In the genomic region with DNA sequence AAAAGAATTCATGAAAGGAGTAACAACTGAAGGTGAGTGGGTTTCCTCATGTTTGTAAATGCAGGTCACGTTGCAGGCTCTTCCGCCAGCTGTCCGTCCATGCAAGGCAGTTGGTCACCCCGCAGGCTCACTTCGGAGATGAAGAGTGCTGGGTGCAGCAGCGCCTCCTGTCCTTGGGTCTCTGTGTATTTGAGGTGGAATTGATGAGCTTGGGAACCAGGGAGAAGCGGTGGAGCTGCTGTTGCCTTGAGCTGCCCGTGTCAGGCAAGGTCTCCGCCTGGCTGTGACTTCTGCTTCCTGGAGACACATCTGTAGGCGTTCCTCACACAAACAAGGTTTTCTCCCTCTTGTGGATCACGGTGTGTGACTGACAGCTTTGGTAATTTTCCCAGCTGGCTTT, we compare ENCODE assay signal across 1 cellular context.
TF ChIP-seq lines count a peak whose summit lies in the region.

No MANE protein-coding gene starts in this region.

TF ChIP-seq in HepG2, 621 proteins besides CTCF, POLR2A, EP300 and RAD21:
- TF ChIP-seq PITX1 (CRISPR knock-in tag; IDR thresholded peaks at IDR 0.05): 0 out of 2 replicates have a peak, but pooled peaks have one; percentile 20
- TF ChIP-seq, protein P1, sequence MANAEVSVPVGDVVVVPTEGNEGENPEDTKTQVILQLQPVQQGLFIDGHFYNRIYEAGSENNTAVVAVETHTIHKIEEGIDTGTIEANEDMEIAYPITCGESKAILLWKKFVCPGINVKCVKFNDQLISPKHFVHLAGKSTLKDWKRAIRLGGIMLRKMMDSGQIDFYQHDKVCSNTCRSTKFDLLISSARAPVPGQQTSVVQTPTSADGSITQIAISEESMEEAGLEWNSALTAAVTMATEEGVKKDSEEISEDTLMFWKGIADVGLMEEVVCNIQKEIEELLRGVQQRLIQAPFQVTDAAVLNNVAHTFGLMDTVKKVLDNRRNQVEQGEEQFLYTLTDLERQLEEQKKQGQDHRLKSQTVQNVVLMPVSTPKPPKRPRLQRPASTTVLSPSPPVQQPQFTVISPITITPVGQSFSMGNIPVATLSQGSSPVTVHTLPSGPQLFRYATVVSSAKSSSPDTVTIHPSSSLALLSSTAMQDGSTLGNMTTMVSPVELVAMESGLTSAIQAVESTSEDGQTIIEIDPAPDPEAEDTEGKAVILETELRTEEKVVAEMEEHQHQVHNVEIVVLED (CRISPR knock-in tag; IDR thresholded peaks at IDR 0.05; ENCODE audit: borderline replicate concordance): no peak
- peak; percentile 65; the same call in 1 of the 2 replicates for TF ChIP-seq ZBTB38 (CRISPR knock-in tag; IDR thresholded peaks at IDR 0.05)
- TF ChIP-seq, protein P2, sequence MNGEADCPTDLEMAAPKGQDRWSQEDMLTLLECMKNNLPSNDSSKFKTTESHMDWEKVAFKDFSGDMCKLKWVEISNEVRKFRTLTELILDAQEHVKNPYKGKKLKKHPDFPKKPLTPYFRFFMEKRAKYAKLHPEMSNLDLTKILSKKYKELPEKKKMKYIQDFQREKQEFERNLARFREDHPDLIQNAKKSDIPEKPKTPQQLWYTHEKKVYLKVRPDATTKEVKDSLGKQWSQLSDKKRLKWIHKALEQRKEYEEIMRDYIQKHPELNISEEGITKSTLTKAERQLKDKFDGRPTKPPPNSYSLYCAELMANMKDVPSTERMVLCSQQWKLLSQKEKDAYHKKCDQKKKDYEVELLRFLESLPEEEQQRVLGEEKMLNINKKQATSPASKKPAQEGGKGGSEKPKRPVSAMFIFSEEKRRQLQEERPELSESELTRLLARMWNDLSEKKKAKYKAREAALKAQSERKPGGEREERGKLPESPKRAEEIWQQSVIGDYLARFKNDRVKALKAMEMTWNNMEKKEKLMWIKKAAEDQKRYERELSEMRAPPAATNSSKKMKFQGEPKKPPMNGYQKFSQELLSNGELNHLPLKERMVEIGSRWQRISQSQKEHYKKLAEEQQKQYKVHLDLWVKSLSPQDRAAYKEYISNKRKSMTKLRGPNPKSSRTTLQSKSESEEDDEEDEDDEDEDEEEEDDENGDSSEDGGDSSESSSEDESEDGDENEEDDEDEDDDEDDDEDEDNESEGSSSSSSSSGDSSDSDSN (CRISPR knock-in tag; IDR thresholded peaks at IDR 0.05): no peak
- TF ChIP-seq ZNF121 (CRISPR knock-in tag; IDR thresholded peaks at IDR 0.05): no peak
- TF ChIP-seq KLF6 (CRISPR knock-in tag; IDR thresholded peaks at IDR 0.05): no peak
- no peak for TF ChIP-seq SIX4 (CRISPR knock-in tag; IDR thresholded peaks at IDR 0.05)
- TF ChIP-seq, protein P3, sequence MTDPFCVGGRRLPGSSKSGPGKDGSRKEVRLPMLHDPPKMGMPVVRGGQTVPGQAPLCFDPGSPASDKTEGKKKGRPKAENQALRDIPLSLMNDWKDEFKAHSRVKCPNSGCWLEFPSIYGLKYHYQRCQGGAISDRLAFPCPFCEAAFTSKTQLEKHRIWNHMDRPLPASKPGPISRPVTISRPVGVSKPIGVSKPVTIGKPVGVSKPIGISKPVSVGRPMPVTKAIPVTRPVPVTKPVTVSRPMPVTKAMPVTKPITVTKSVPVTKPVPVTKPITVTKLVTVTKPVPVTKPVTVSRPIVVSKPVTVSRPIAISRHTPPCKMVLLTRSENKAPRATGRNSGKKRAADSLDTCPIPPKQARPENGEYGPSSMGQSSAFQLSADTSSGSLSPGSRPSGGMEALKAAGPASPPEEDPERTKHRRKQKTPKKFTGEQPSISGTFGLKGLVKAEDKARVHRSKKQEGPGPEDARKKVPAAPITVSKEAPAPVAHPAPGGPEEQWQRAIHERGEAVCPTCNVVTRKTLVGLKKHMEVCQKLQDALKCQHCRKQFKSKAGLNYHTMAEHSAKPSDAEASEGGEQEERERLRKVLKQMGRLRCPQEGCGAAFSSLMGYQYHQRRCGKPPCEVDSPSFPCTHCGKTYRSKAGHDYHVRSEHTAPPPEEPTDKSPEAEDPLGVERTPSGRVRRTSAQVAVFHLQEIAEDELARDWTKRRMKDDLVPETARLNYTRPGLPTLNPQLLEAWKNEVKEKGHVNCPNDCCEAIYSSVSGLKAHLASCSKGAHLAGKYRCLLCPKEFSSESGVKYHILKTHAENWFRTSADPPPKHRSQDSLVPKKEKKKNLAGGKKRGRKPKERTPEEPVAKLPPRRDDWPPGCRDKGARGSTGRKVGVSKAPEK (CRISPR knock-in tag; IDR thresholded peaks at IDR 0.05; ENCODE audit: borderline replicate concordance): no peak
- TF ChIP-seq, protein P4, sequence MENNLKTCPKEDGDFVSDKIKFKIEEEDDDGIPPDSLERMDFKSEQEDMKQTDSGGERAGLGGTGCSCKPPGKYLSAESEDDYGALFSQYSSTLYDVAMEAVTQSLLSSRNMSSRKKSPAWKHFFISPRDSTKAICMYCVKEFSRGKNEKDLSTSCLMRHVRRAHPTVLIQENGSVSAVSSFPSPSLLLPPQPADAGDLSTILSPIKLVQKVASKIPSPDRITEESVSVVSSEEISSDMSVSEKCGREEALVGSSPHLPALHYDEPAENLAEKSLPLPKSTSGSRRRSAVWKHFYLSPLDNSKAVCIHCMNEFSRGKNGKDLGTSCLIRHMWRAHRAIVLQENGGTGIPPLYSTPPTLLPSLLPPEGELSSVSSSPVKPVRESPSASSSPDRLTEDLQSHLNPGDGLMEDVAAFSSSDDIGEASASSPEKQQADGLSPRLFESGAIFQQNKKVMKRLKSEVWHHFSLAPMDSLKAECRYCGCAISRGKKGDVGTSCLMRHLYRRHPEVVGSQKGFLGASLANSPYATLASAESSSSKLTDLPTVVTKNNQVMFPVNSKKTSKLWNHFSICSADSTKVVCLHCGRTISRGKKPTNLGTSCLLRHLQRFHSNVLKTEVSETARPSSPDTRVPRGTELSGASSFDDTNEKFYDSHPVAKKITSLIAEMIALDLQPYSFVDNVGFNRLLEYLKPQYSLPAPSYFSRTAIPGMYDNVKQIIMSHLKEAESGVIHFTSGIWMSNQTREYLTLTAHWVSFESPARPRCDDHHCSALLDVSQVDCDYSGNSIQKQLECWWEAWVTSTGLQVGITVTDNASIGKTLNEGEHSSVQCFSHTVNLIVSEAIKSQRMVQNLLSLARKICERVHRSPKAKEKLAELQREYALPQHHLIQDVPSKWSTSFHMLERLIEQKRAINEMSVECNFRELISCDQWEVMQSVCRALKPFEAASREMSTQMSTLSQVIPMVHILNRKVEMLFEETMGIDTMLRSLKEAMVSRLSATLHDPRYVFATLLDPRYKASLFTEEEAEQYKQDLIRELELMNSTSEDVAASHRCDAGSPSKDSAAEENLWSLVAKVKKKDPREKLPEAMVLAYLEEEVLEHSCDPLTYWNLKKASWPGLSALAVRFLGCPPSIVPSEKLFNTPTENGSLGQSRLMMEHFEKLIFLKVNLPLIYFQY (CRISPR knock-in tag; IDR thresholded peaks at IDR 0.05; ENCODE audit: borderline replicate concordance): no peak
- TF ChIP-seq CCAR2 (optimal IDR thresholded peaks at IDR 0.05; ENCODE audit: low read depth, low read length): no peak
- TF ChIP-seq ZFX (CRISPR knock-in tag; IDR thresholded peaks at IDR 0.05; ENCODE audit: low read depth): 0 out of 2 replicates have a peak, but pooled peaks have one; percentile 16
- TF ChIP-seq ZNF333 (CRISPR knock-in tag; IDR thresholded peaks at IDR 0.05; ENCODE audit: borderline replicate concordance): 0 out of 2 replicates have a peak, but pooled peaks have one; percentile 25
- TF ChIP-seq AKAP8 (CRISPR knock-in tag; IDR thresholded peaks at IDR 0.05): 0 out of 2 replicates have a peak, but pooled peaks have one; percentile 41
- TF ChIP-seq, protein P5, sequence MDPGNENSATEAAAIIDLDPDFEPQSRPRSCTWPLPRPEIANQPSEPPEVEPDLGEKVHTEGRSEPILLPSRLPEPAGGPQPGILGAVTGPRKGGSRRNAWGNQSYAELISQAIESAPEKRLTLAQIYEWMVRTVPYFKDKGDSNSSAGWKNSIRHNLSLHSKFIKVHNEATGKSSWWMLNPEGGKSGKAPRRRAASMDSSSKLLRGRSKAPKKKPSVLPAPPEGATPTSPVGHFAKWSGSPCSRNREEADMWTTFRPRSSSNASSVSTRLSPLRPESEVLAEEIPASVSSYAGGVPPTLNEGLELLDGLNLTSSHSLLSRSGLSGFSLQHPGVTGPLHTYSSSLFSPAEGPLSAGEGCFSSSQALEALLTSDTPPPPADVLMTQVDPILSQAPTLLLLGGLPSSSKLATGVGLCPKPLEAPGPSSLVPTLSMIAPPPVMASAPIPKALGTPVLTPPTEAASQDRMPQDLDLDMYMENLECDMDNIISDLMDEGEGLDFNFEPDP (CRISPR knock-in tag; conservative IDR thresholded peaks at IDR 0.05): 0 out of 2 replicates have a peak, but pooled peaks have one; percentile 71
- TF ChIP-seq ZNF703 (CRISPR knock-in tag; IDR thresholded peaks at IDR 0.05; ENCODE audit: borderline replicate concordance): no peak
- no peak for TF ChIP-seq ELF4 (CRISPR knock-in tag; IDR thresholded peaks at IDR 0.05; ENCODE audit: borderline replicate concordance)
- no peak for TF ChIP-seq REXO4 (CRISPR knock-in tag; IDR thresholded peaks at IDR 0.05; ENCODE audit: borderline replicate concordance)
- TF ChIP-seq SMARCC2 (IDR thresholded peaks at IDR 0.05): no peak
